ENCODE assay signal across 20 cellular contexts in the genomic region with DNA sequence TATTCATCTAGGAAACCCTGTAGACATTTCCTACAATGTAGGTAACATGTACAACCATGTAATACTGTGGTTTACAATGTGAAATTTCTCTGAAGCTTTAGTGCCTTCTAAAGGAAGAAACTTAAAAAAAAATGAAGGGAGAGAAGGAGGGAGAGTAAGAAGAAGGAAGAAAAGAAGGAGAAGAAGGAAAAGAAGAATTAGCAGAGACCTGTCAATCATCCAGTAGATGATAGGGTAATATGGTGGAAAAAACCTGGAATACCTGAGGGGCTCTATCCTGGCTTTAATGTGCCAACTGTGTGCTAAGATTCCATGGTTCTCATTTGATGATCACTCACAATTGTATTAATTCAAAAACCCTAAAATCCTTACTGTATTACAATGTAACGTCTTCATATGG. TPM values are rescaled to one million over a fixed set of nuclear protein-coding genes. Genes with fewer than 3 reads are reported as not detected.
DNase-seq lines count a peak whose midpoint lies in the region; ATAC-seq and TF ChIP-seq lines count a peak whose summit lies in the region.
"Had no signal": no experiment of that assay in that cellular context is flagged by ENCODE, and none has a peak within 500 bp of the region (broad histone marks: within the 10 kb centered on the region; RNA-seq: fewer than 3 reads in every experiment).

No MANE protein-coding gene starts in this region.

- ATAC-seq in activated CD8-positive, alpha-beta memory T cell treated with anti-CD3 and anti-CD28 coated beads, Interleukin-2, amount 10 ng/mL, durations not matched to agents 7 days and 5 days = no peak
- no peak for ATAC-seq in activated CD8-positive, alpha-beta T cell treated with anti-CD3 and anti-CD28 coated beads, Interleukin-2, amount 10 ng/mL, durations not matched to agents 7 days and 5 days
- ATAC-seq in naive thymus-derived CD4-positive, alpha-beta T cell = no peak
- ATAC-seq in GM21717 (IDR thresholded peaks at IDR 0.05; ENCODE audit: unreplicated experiment) (no peak), HG02852 (IDR thresholded peaks at IDR 0.05; ENCODE audit: unreplicated experiment) (no peak)
- ATAC-seq: HepG2 had no signal

- H3K36me3 Mint-ChIP-seq in activated CD8-positive, alpha-beta memory T cell treated with anti-CD3 and anti-CD28 coated beads, Interleukin-2, amount 10 ng/mL, durations not matched to agents 7 days and 5 days = peaks cover 37% of the 10 kb centered on the region
- H3K36me3 Mint-ChIP-seq in activated CD8-positive, alpha-beta T cell treated with anti-CD3 and anti-CD28 coated beads, Interleukin-2, amount 10 ng/mL, durations not matched to agents 7 days and 5 days (ENCODE audit: low read depth) = peaks cover 42% of the 10 kb centered on the region
- H3K36me3 Mint-ChIP-seq in naive thymus-derived CD4-positive, alpha-beta T cell = peaks cover 0 to 42% (median 0%) of the 10 kb centered on the region in 5 donors

- H3K4me3 ChIP-seq in naive thymus-derived CD4-positive, alpha-beta T cell (ENCODE audit: low read length) = no peak overlapping the region

- H3K4me3 Mint-ChIP-seq in activated CD8-positive, alpha-beta memory T cell treated with anti-CD3 and anti-CD28 coated beads, Interleukin-2, amount 10 ng/mL, durations not matched to agents 7 days and 5 days = peak overlapping the region; percentile 25
- H3K4me3 Mint-ChIP-seq in activated CD8-positive, alpha-beta T cell treated with anti-CD3 and anti-CD28 coated beads, Interleukin-2, amount 10 ng/mL, durations not matched to agents 7 days and 5 days = peak overlapping the region; percentile 47
- H3K4me3 Mint-ChIP-seq in naive thymus-derived CD4-positive, alpha-beta T cell = peak overlapping the region in 2 of 10 donors; percentile 66 to 68
- H3K4me3 Mint-ChIP-seq: HFFc6 had no signal

- no peak for DNase-seq in activated CD8-positive, alpha-beta memory T cell treated with anti-CD3 and anti-CD28 coated beads, Interleukin-2, amount 10 ng/mL, durations not matched to agents 7 days and 5 days
- DNase-seq in activated CD8-positive, alpha-beta memory T cell treated with anti-CD3 and anti-CD28 coated beads, Interleukin-2, amount 50 U/mL, for 48 hours = no peak
- no peak for DNase-seq in HEK293T (ENCODE audit: extremely low spot score)
- no peak for DNase-seq in activated CD8-positive, alpha-beta T cell treated with anti-CD3 and anti-CD28 coated beads, Interleukin-2, amount 10 ng/mL, durations not matched to agents 7 days and 5 days
- no peak for DNase-seq in naive thymus-derived CD4-positive, alpha-beta T cell
- DNase-seq: COR-L47, GF-D8, GOT3, HFFc6, NCI-H1436, NCI-H2029, NCI-H2171, NCI-H748 treated with DMSO at 0.1 percent for 48 hours, RPMI8226 had no signal

- H3K36me3 ChIP-seq in naive thymus-derived CD4-positive, alpha-beta T cell (ENCODE audit: control insufficient read depth in 2 of 3, insufficient read depth in 3 of 3, low read length in 3 of 3) = no peaks in the 10 kb centered on the region

- no peaks in the 10 kb centered on the region for H3K27me3 ChIP-seq in naive thymus-derived CD4-positive, alpha-beta T cell (ENCODE audit: control insufficient read depth in 2 of 2, insufficient read depth in 2 of 2, low read length in 2 of 2)

- H3K9me3 ChIP-seq in naive thymus-derived CD4-positive, alpha-beta T cell (ENCODE audit: control insufficient read depth in 2 of 3, low read length in 3 of 3) = no peaks in the 10 kb centered on the region

- peak overlapping the region; percentile 88 for H3K27ac Mint-ChIP-seq in activated CD8-positive, alpha-beta memory T cell treated with anti-CD3 and anti-CD28 coated beads, Interleukin-2, amount 10 ng/mL, durations not matched to agents 7 days and 5 days
- H3K27ac Mint-ChIP-seq in activated CD8-positive, alpha-beta T cell treated with anti-CD3 and anti-CD28 coated beads, Interleukin-2, amount 10 ng/mL, durations not matched to agents 7 days and 5 days = peak overlapping the region; percentile 85
- peak overlapping the region in 6 of 9 donors; percentile 10 to 85 (median 45) for H3K27ac Mint-ChIP-seq in naive thymus-derived CD4-positive, alpha-beta T cell
- H3K27ac Mint-ChIP-seq: HFFc6 had no signal

- H3K9me3 Mint-ChIP-seq in activated CD8-positive, alpha-beta memory T cell treated with anti-CD3 and anti-CD28 coated beads, Interleukin-2, amount 10 ng/mL, durations not matched to agents 7 days and 5 days (ENCODE audit: low read depth) = peaks cover 3% of the 10 kb centered on the region
- H3K9me3 Mint-ChIP-seq in activated CD8-positive, alpha-beta T cell treated with anti-CD3 and anti-CD28 coated beads, Interleukin-2, amount 10 ng/mL, durations not matched to agents 7 days and 5 days (ENCODE audit: insufficient read depth) = no peaks in the 10 kb centered on the region
- peaks cover 0 to 11% (median 0%) of the 10 kb centered on the region in 11 donors for H3K9me3 Mint-ChIP-seq in naive thymus-derived CD4-positive, alpha-beta T cell
- H3K9me3 Mint-ChIP-seq: HFFc6 had no signal

- POLR2A ChIA-PET in HEK293T (lab: Yijun Ruan, JAX) = no interaction called here
- POLR2A ChIA-PET in activated CD8-positive, alpha-beta T cell treated with anti-CD3 and anti-CD28 coated beads, Interleukin-2, amount 10 ng/mL, durations not matched to agents 7 days and 5 days (lab: Charles Lee) = interaction anchor here (0.5 kb wide), 1 partner anchor 61 kb away, joined by 3 read pairs; no protein-coding TSS in a partner anchor
- POLR2A ChIA-PET in naive thymus-derived CD4-positive, alpha-beta T cell (lab: Charles Lee) = interaction anchor here (0.5 to 0.7 kb wide), 2 partner anchors 63 to 791 kb away, joined by 3 read pairs; no protein-coding TSS in a partner anchor

- CTCF ChIA-PET in activated CD8-positive, alpha-beta memory T cell treated with anti-CD3 and anti-CD28 coated beads, Interleukin-2, amount 10 ng/mL, durations not matched to agents 7 days and 5 days (lab: Charles Lee) = interaction anchor here (2.3 kb wide), 1 partner anchor 11 kb away, joined by 8 read pairs; no protein-coding TSS in a partner anchor
- CTCF ChIA-PET in HEK293T (lab: Yijun Ruan, JAX) = no interaction called here
- CTCF ChIA-PET in activated CD8-positive, alpha-beta T cell treated with anti-CD3 and anti-CD28 coated beads, Interleukin-2, amount 10 ng/mL, durations not matched to agents 7 days and 5 days (lab: Charles Lee) = no interaction called here
- CTCF ChIA-PET in naive thymus-derived CD4-positive, alpha-beta T cell (lab: Charles Lee) = interaction anchor here (0.6 kb wide), 1 partner anchor 77 kb away, joined by 3 read pairs; no protein-coding TSS in a partner anchor

- no peaks in the 10 kb centered on the region for H3K27me3 Mint-ChIP-seq in activated CD8-positive, alpha-beta memory T cell treated with anti-CD3 and anti-CD28 coated beads, Interleukin-2, amount 10 ng/mL, durations not matched to agents 7 days and 5 days
- no peaks in the 10 kb centered on the region for H3K27me3 Mint-ChIP-seq in activated CD8-positive, alpha-beta T cell treated with anti-CD3 and anti-CD28 coated beads, Interleukin-2, amount 10 ng/mL, durations not matched to agents 7 days and 5 days (ENCODE audit: low read depth)
- no peaks in the 10 kb centered on the region for H3K27me3 Mint-ChIP-seq in naive thymus-derived CD4-positive, alpha-beta T cell

- intact Hi-C loops in naive thymus-derived CD4-positive, alpha-beta T cell (cut with micrococcal nuclease) = loop anchor here in 1 of 2 donors (10.0 kb wide), 1 partner anchor 1366 kb away; a partner anchor contains a TSS

- H3K4me1 Mint-ChIP-seq in activated CD8-positive, alpha-beta memory T cell treated with anti-CD3 and anti-CD28 coated beads, Interleukin-2, amount 10 ng/mL, durations not matched to agents 7 days and 5 days = peaks cover 72% of the 10 kb centered on the region
- H3K4me1 Mint-ChIP-seq in activated CD8-positive, alpha-beta T cell treated with anti-CD3 and anti-CD28 coated beads, Interleukin-2, amount 10 ng/mL, durations not matched to agents 7 days and 5 days (ENCODE audit: low read depth) = peaks cover 60% of the 10 kb centered on the region
- peaks cover 14 to 77% (median 61%) of the 10 kb centered on the region in 7 donors for H3K4me1 Mint-ChIP-seq in naive thymus-derived CD4-positive, alpha-beta T cell

- H3K27ac ChIP-seq in naive thymus-derived CD4-positive, alpha-beta T cell (ENCODE audit: low read depth, low read length) = no peak overlapping the region
- H3K27ac ChIP-seq: C4-2B, KMS-11 had no signal

- peaks cover 15 to 26% of the 10 kb centered on the region in 2 donors for H3K4me1 ChIP-seq in naive thymus-derived CD4-positive, alpha-beta T cell (ENCODE audit: control insufficient read depth in 2 of 2, insufficient read depth in 2 of 2, low read length in 2 of 2)

TF ChIP-seq in HEK293T, 16 proteins besides CTCF, POLR2A, EP300 and RAD21:
- no peak for TF ChIP-seq HDGF (IDR thresholded peaks at IDR 0.05; ENCODE audit: borderline replicate concordance)
- TF ChIP-seq, protein P1, sequence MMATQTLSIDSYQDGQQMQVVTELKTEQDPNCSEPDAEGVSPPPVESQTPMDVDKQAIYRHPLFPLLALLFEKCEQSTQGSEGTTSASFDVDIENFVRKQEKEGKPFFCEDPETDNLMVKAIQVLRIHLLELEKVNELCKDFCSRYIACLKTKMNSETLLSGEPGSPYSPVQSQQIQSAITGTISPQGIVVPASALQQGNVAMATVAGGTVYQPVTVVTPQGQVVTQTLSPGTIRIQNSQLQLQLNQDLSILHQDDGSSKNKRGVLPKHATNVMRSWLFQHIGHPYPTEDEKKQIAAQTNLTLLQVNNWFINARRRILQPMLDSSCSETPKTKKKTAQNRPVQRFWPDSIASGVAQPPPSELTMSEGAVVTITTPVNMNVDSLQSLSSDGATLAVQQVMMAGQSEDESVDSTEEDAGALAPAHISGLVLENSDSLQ (IDR thresholded peaks at IDR 0.05) = peak; percentile 67
- TF ChIP-seq ARNT (IDR thresholded peaks at IDR 0.05) = no peak

RNA-seq across cellular contexts. Expression of a gene that starts 2.6 kb away (rescaled TPM):
- 100 to 1,000 TPM in 1 of 2 experiments, 10 to 100 TPM in 1; 82.3 to 154 TPM for total RNA-seq in activated CD8-positive, alpha-beta memory T cell treated with anti-CD3 and anti-CD28 coated beads, Interleukin-2, amount 10 ng/mL, durations not matched to agents 7 days and 5 days
- 100 to 1,000 TPM; 196 to 204 TPM for total RNA-seq in activated CD8-positive, alpha-beta T cell treated with anti-CD3 and anti-CD28 coated beads, Interleukin-2, amount 10 ng/mL, durations not matched to agents 7 days and 5 days
- 100 to 1,000 TPM in 3 of 5 experiments, 10 to 100 TPM in 1, 1 to 10 TPM in 1; 7.6 to 288 (median 227) TPM for total RNA-seq in naive thymus-derived CD4-positive, alpha-beta T cell
- polyA plus RNA-seq in naive thymus-derived CD4-positive, alpha-beta T cell = 100 to 1,000 TPM; 169 to 173 TPM
- total RNA-seq: NCI-H460 had no signal
- polyA plus RNA-seq: HepG2 had no signal

Comparison
In these comparisons a context has a peak if more than half of its experiments do, and no peak if none do; other contexts are left out.
1. CTCF ChIA-PET loops: an anchor here in activated CD8-positive, alpha-beta memory T cell treated with anti-CD3 and anti-CD28 coated beads, Interleukin-2, amount 10 ng/mL, durations not matched to agents 7 days and 5 days (2.3 kb wide) and naive thymus-derived CD4-positive, alpha-beta T cell (0.6 kb wide); none called in HEK293T and activated CD8-positive, alpha-beta T cell treated with anti-CD3 and anti-CD28 coated beads, Interleukin-2, amount 10 ng/mL, durations not matched to agents 7 days and 5 days.